8 cellular contexts compared by ENCODE assay signal in genomic region chr19:584240-585001, GRCh38. TPM values are rescaled to one million over a fixed set of nuclear protein-coding genes. Genes with fewer than 3 reads are reported as not detected.
DNase-seq lines count a peak whose midpoint lies in the region; ATAC-seq and TF ChIP-seq lines count a peak whose summit lies in the region.

No MANE protein-coding gene starts in this region.

- TF ChIP-seq POLR2A in GM15510 (IDR thresholded peaks at IDR 0.05; ENCODE audit: borderline replicate concordance, extremely low read depth, insufficient read length), result peak; percentile 23

- H3K4me1 ChIP-seq in SJSA1 (replicated peaks) (peaks cover 38% of the 10 kb centered on the region), left ventricle myocardium inferior (peaks cover 70% of the 10 kb centered on the region)

- H3K27me3 ChIP-seq in SJSA1 (replicated peaks) (peaks cover 4% of the 10 kb centered on the region), left ventricle myocardium inferior (ENCODE audit: low read depth) (peaks cover 39% of the 10 kb centered on the region)

- intact Hi-C loops in left ventricle myocardium inferior (cut with micrococcal nuclease), result no loop called here

- H3K4me3 Mint-ChIP-seq in activated naive CD8-positive, alpha-beta T cell treated with anti-CD3 and anti-CD28 coated beads, Interleukin-2, amount 10 ng/mL, durations not matched to agents 7 days and 5 days, result no peak overlapping the region

- H3K9me3 ChIP-seq in SJSA1 (replicated peaks) (no peaks in the 10 kb centered on the region), left ventricle myocardium inferior (replicated peaks) (no peaks in the 10 kb centered on the region)

- H3K4me1 Mint-ChIP-seq in activated naive CD8-positive, alpha-beta T cell treated with anti-CD3 and anti-CD28 coated beads, Interleukin-2, amount 10 ng/mL, durations not matched to agents 7 days and 5 days, result no peaks in the 10 kb centered on the region

- peaks cover 13% of the 10 kb centered on the region for H3K27me3 Mint-ChIP-seq in activated naive CD8-positive, alpha-beta T cell treated with anti-CD3 and anti-CD28 coated beads, Interleukin-2, amount 10 ng/mL, durations not matched to agents 7 days and 5 days

- H3K4me3 ChIP-seq in SJSA1 (no peak overlapping the region), left ventricle myocardium inferior (no peak overlapping the region)

- POLR2A ChIA-PET in activated naive CD8-positive, alpha-beta T cell treated with anti-CD3 and anti-CD28 coated beads, Interleukin-2, amount 10 ng/mL, durations not matched to agents 7 days and 5 days (lab: Charles Lee), result interaction anchor here (0.5 to 1.1 kb wide), 4 partner anchors 50 to 416 kb away, joined by 3 to 5 read pairs (median 3); partner anchors contain the start of gene CDC34

- H3K36me3 Mint-ChIP-seq in activated naive CD8-positive, alpha-beta T cell treated with anti-CD3 and anti-CD28 coated beads, Interleukin-2, amount 10 ng/mL, durations not matched to agents 7 days and 5 days, result no peaks in the 10 kb centered on the region

- no peak overlapping the region for H3K27ac Mint-ChIP-seq in activated naive CD8-positive, alpha-beta T cell treated with anti-CD3 and anti-CD28 coated beads, Interleukin-2, amount 10 ng/mL, durations not matched to agents 7 days and 5 days

- H3K9me3 Mint-ChIP-seq in activated naive CD8-positive, alpha-beta T cell treated with anti-CD3 and anti-CD28 coated beads, Interleukin-2, amount 10 ng/mL, durations not matched to agents 7 days and 5 days, result no peaks in the 10 kb centered on the region

- peak; percentile 98 for DNase-seq in 8988T
- DNase-seq in SJSA1 (ENCODE audit: low read depth in 1 of 2, low spot score in 2 of 2), result peak; percentile 57 to 68
- DNase-seq in activated naive CD8-positive, alpha-beta T cell treated with anti-CD3 and anti-CD28 coated beads, Interleukin-2, amount 10 ng/mL, durations not matched to agents 7 days and 5 days, result peak; percentile 82
- DNase-seq in left ventricle myocardium inferior, result peak; percentile 56
- peak; percentile 60 to 61 for DNase-seq in stimulated activated CD4-positive, alpha-beta T cell treated with anti-CD3 and anti-CD28 coated beads, Interleukin-1b, Interleukin-23, amount 100 ng/mL, for 4 hours (ENCODE audit: low read depth in 2 of 2)

- H3K27ac ChIP-seq in SJSA1 (no peak overlapping the region), left ventricle myocardium inferior (replicated peaks) (peak overlapping the region; percentile 60)

- ATAC-seq in activated naive CD8-positive, alpha-beta T cell treated with anti-CD3 and anti-CD28 coated beads, Interleukin-2, amount 10 ng/mL, durations not matched to agents 7 days and 5 days (ENCODE audit: low read depth), result peak; percentile 64
- ATAC-seq in HG02798 (IDR thresholded peaks at IDR 0.05; ENCODE audit: poor library complexity, unreplicated experiment), result no peak
- no peak for ATAC-seq in GM18858 (IDR thresholded peaks at IDR 0.05; ENCODE audit: unreplicated experiment)

- H3K36me3 ChIP-seq in SJSA1, result peaks cover 43% of the 10 kb centered on the region
- peaks cover 43% of the 10 kb centered on the region for H3K36me3 ChIP-seq in left ventricle myocardium inferior

- TF ChIP-seq CTCF in left ventricle myocardium inferior (IDR thresholded peaks at IDR 0.05; ENCODE audit: borderline replicate concordance), result peak; percentile 89

RNA-seq across cellular contexts. Expression of gene HCN2, which starts 5.3 kb away (rescaled TPM):
- 2.2 and 4.3 TPM in 2 replicates for total RNA-seq in SJSA1 (2014; rRNA removed; shearing (Covaris generic))
- total RNA-seq in activated naive CD8-positive, alpha-beta T cell treated with anti-CD3 and anti-CD28 coated beads, Interleukin-2, amount 10 ng/mL, durations not matched to agents 7 days and 5 days, result 1 to 10 TPM; 1.0 to 1.2 TPM
- total RNA-seq in left ventricle myocardium inferior, result 21.9 TPM

RNA-seq across cellular contexts. Expression of gene BSG, which starts 12.0 kb away (rescaled TPM):
- total RNA-seq in SJSA1 (2014; rRNA removed; shearing (Covaris generic)), result 444 and 577 TPM in 2 replicates
- 100 to 1,000 TPM; 183 to 196 TPM for total RNA-seq in activated naive CD8-positive, alpha-beta T cell treated with anti-CD3 and anti-CD28 coated beads, Interleukin-2, amount 10 ng/mL, durations not matched to agents 7 days and 5 days
- 1,533 TPM for total RNA-seq in left ventricle myocardium inferior

RNA-seq across cellular contexts. Expression of gene GZMM, which starts 40.6 kb away (rescaled TPM):
- total RNA-seq in SJSA1 (2014; rRNA removed; shearing (Covaris generic)), result not detected in 2 replicates
- total RNA-seq in activated naive CD8-positive, alpha-beta T cell treated with anti-CD3 and anti-CD28 coated beads, Interleukin-2, amount 10 ng/mL, durations not matched to agents 7 days and 5 days, result 10 to 100 TPM; 81.5 to 84.5 TPM
- total RNA-seq in left ventricle myocardium inferior, result not detected

RNA-seq across cellular contexts. Expression of gene POLRMT, which starts 48.9 kb away (rescaled TPM):
- 44.2 and 44.7 TPM in 2 replicates for total RNA-seq in SJSA1 (2014; rRNA removed; shearing (Covaris generic))
- total RNA-seq in activated naive CD8-positive, alpha-beta T cell treated with anti-CD3 and anti-CD28 coated beads, Interleukin-2, amount 10 ng/mL, durations not matched to agents 7 days and 5 days, result 10 to 100 TPM; 63.2 to 65.1 TPM
- total RNA-seq in left ventricle myocardium inferior, result 54.3 TPM

RNA-seq across cellular contexts. Expression of gene CDC34, which starts 52.9 kb away (rescaled TPM):
- total RNA-seq in SJSA1 (2014; rRNA removed; shearing (Covaris generic)), result 62.1 and 97.9 TPM in 2 replicates
- 10 to 100 TPM; 49.2 to 51.5 TPM for total RNA-seq in activated naive CD8-positive, alpha-beta T cell treated with anti-CD3 and anti-CD28 coated beads, Interleukin-2, amount 10 ng/mL, durations not matched to agents 7 days and 5 days
- total RNA-seq in left ventricle myocardium inferior, result 96.5 TPM

Comparison
In these comparisons a context has a peak if more than half of its experiments do, and no peak if none do; other contexts are left out.
1. RNA of gene GZMM, which starts 40.6 kb away (total RNA-seq): 81.5 to 84.5 TPM in activated naive CD8-positive, alpha-beta T cell treated with anti-CD3 and anti-CD28 coated beads, Interleukin-2, amount 10 ng/mL, durations not matched to agents 7 days and 5 days; not detected in left ventricle myocardium inferior (single experiment) and not detected in SJSA1; every median in the first group is over 10 times any median in the second.
2. Peak in every context shown above with its lines, with median percentiles within 50 percentile points of each other: DNase-seq.